ENCODE assay signal across 17 cellular contexts in the genomic region with DNA sequence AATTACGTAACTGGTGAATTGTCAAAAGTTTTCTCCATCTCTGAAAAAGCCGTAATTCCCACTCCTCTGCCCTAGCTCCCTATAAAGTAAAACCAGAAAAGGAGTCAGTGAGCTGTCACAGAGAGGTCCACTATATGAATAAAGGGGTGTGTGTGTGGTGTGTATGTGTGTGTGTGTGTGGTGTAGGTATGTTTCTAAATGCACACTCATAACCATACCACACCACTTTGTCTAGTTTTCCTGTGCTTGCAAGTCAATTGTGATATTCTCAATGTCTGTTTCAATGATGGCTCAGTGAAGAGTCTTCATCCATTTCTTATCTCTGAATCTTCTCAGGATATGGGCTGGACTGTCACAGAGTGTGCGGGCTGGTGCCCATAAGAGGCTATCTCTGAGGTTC. TPM values are rescaled to one million over a fixed set of nuclear protein-coding genes. Genes with fewer than 3 reads are reported as not detected.
DNase-seq lines count a peak whose midpoint lies in the region; ATAC-seq and TF ChIP-seq lines count a peak whose summit lies in the region.
"Had no signal": no experiment of that assay in that cellular context is flagged by ENCODE, and none has a peak within 500 bp of the region (broad histone marks: within the 10 kb centered on the region; RNA-seq: fewer than 3 reads in every experiment).

No MANE protein-coding gene starts in this region.

- H3K9me2 ChIP-seq in GM23338 (ENCODE audit: insufficient read depth): no peaks in the 10 kb centered on the region; the same call in 1 of the 2 replicates

- H3K27ac ChIP-seq in GM23338 (ENCODE audit: low read depth) (no peak overlapping the region), mesendoderm (ENCODE audit: low read depth, low read length) (no peak overlapping the region)

- CTCF ChIA-PET in Calu3 (lab: Charles Lee): no interaction called here

- H3K18ac ChIP-seq in mesendoderm (ENCODE audit: low read length): no peak overlapping the region

- H2BK5ac ChIP-seq in mesendoderm (ENCODE audit: low read length): no peak overlapping the region

- peaks cover 8% of the 10 kb centered on the region for H3K36me3 Mint-ChIP-seq in Calu3 (ENCODE audit: insufficient read depth, unreplicated experiment)
- no peaks in the 10 kb centered on the region for H3K36me3 Mint-ChIP-seq in GM23338 (ENCODE audit: low read depth)
- no peaks in the 10 kb centered on the region for H3K36me3 Mint-ChIP-seq in activated T-helper 17 cell treated with anti-CD3 and anti-CD28 coated beads, Interleukin-2, amount 50 U/mL, for 72 hours (ENCODE audit: low read depth)
- no peaks in the 10 kb centered on the region for H3K36me3 Mint-ChIP-seq in memory B cell

- H3K27me3 Mint-ChIP-seq in Calu3 (ENCODE audit: unreplicated experiment): no peaks in the 10 kb centered on the region
- H3K27me3 Mint-ChIP-seq in GM23338 (ENCODE audit: insufficient read depth, low read depth, poor library complexity): no peaks in the 10 kb centered on the region
- peaks cover 6% of the 10 kb centered on the region for H3K27me3 Mint-ChIP-seq in activated T-helper 17 cell treated with anti-CD3 and anti-CD28 coated beads, Interleukin-2, amount 50 U/mL, for 72 hours
- no peaks in the 10 kb centered on the region for H3K27me3 Mint-ChIP-seq in memory B cell

- H3K9me3 Mint-ChIP-seq in Calu3 (ENCODE audit: low read depth, unreplicated experiment): peaks cover 3% of the 10 kb centered on the region
- no peaks in the 10 kb centered on the region for H3K9me3 Mint-ChIP-seq in GM23338
- H3K9me3 Mint-ChIP-seq in activated T-helper 17 cell treated with anti-CD3 and anti-CD28 coated beads, Interleukin-2, amount 50 U/mL, for 72 hours: no peaks in the 10 kb centered on the region
- H3K9me3 Mint-ChIP-seq in memory B cell: peaks cover 1% of the 10 kb centered on the region
- H3K9me3 Mint-ChIP-seq: CD4-positive, alpha-beta T cell had no signal

- no peak overlapping the region for H2BK15ac ChIP-seq in mesendoderm (replicated peaks; ENCODE audit: low read depth)

- TF ChIP-seq CTCF in Calu3 (IDR thresholded peaks at IDR 0.05; ENCODE audit: unreplicated experiment) (no peak), GM23338 (conservative IDR thresholded peaks at IDR 0.05; ENCODE audit: low read depth in 2 of 2) (no peak)

- no peak overlapping the region for H3K4ac ChIP-seq in mesendoderm (ENCODE audit: low read depth, low read length)

- H3K4me3 ChIP-seq in GM23338 (no peak overlapping the region), mesendoderm (ENCODE audit: low read length) (no peak overlapping the region)

- no peak overlapping the region for H2AK5ac ChIP-seq in mesendoderm (ENCODE audit: low read length)

- WGBS in mesendoderm (ENCODE audit: extremely low coverage, insufficient coverage, low lambda C conversion rate): no CpG with 5 or more reads among the region's 3 CpGs

- H3K27me3 ChIP-seq in GM23338 (ENCODE audit: insufficient read depth) (no peaks in the 10 kb centered on the region), mesendoderm (ENCODE audit: insufficient read depth, low read length, poor library complexity) (no peaks in the 10 kb centered on the region)

- BruUV-seq in Calu3 (replicated peaks; lab: Mats Ljungman, UMichigan): no TSS peak

- H3K9ac ChIP-seq in mesendoderm (ENCODE audit: low read length): no peak overlapping the region

- no peak overlapping the region for H4K5ac ChIP-seq in mesendoderm (ENCODE audit: low read length)

- peaks cover 33% of the 10 kb centered on the region for H3K4me1 Mint-ChIP-seq in Calu3 (ENCODE audit: low read depth, unreplicated experiment)
- peaks cover 15% of the 10 kb centered on the region for H3K4me1 Mint-ChIP-seq in GM23338
- H3K4me1 Mint-ChIP-seq in activated T-helper 17 cell treated with anti-CD3 and anti-CD28 coated beads, Interleukin-2, amount 50 U/mL, for 72 hours: no peaks in the 10 kb centered on the region
- peaks cover 8% of the 10 kb centered on the region for H3K4me1 Mint-ChIP-seq in memory B cell

- H3K4me3 Mint-ChIP-seq in Calu3 (ENCODE audit: low read depth, unreplicated experiment): no peak overlapping the region
- H3K4me3 Mint-ChIP-seq in GM23338: no peak overlapping the region
- no peak overlapping the region for H3K4me3 Mint-ChIP-seq in activated T-helper 17 cell treated with anti-CD3 and anti-CD28 coated beads, Interleukin-2, amount 50 U/mL, for 72 hours
- no peak overlapping the region for H3K4me3 Mint-ChIP-seq in memory B cell
- H3K4me3 Mint-ChIP-seq: CD4-positive, alpha-beta T cell had no signal

- no peaks in the 10 kb centered on the region for H3K36me3 ChIP-seq in GM23338 (ENCODE audit: insufficient read depth)
- no peaks in the 10 kb centered on the region for H3K36me3 ChIP-seq in mesendoderm (ENCODE audit: control insufficient read depth, insufficient read depth, low read length)

- 0 out of 2 replicates have a peak overlapping the region, but pooled peaks have one; percentile 0 for H3K4me2 ChIP-seq in GM23338
- H3K4me2 ChIP-seq in mesendoderm (ENCODE audit: low read length): no peak overlapping the region

- no peak overlapping the region for H3K56ac ChIP-seq in mesendoderm (ENCODE audit: low read length)

- intact Hi-C loops in Calu3 (cut with micrococcal nuclease; ENCODE audit: unreplicated experiment): loop anchor here (5.0 kb wide), 1 partner anchor 218 kb away; no protein-coding TSS in a partner anchor

- DNase-seq in Calu3: no peak
- no peak for DNase-seq in GM23338 (ENCODE audit: low spot score)
- DNase-seq in memory B cell (ENCODE audit: low spot score in 2 of 2): no peak
- DNase-seq in mesendoderm: no peak
- DNase-seq in GOT3 (lab: John Stamatoyannopoulos, UW): no peak
- DNase-seq in NCI-H146 (lab: John Stamatoyannopoulos, UW): no peak
- DNase-seq: 8988T; C1 segment of cervical spinal cord; CD4-positive, alpha-beta T cell; DND-41; GDM1; H7; IMR-90; Kasumi-1; KBM-7 had no signal

- ATAC-seq in GM23338 (no peak), memory B cell (ENCODE audit: low read depth) (no peak), GM21825 (IDR thresholded peaks at IDR 0.05; ENCODE audit: unreplicated experiment) (no peak)
- peak; percentile 34 for ATAC-seq in activated T-helper 17 cell treated with anti-CD3 and anti-CD28 coated beads, Interleukin-2, amount 50 U/mL, for 72 hours (replicated peaks)

- peak overlapping the region; percentile 66 for H3K27ac Mint-ChIP-seq in Calu3 (ENCODE audit: unreplicated experiment)
- H3K27ac Mint-ChIP-seq in GM23338: peak overlapping the region; percentile 36
- no peak overlapping the region for H3K27ac Mint-ChIP-seq in activated T-helper 17 cell treated with anti-CD3 and anti-CD28 coated beads, Interleukin-2, amount 50 U/mL, for 72 hours
- peak overlapping the region; percentile 24 for H3K27ac Mint-ChIP-seq in memory B cell
- H3K27ac Mint-ChIP-seq: CD4-positive, alpha-beta T cell had no signal

- no peaks in the 10 kb centered on the region for H3K79me1 ChIP-seq in mesendoderm (ENCODE audit: low read length)

- no peak overlapping the region for H2AFZ ChIP-seq in GM23338

- no peaks in the 10 kb centered on the region for H4K20me1 ChIP-seq in GM23338 (replicated peaks; ENCODE audit: insufficient read depth)

- H3K4me1 ChIP-seq in GM23338 (ENCODE audit: insufficient read depth): peaks cover 4% of the 10 kb centered on the region; the same call in 1 of the 2 replicates
- no peaks in the 10 kb centered on the region for H3K4me1 ChIP-seq in mesendoderm (ENCODE audit: control insufficient read depth, low read depth, low read length)

- no peaks in the 10 kb centered on the region for H3F3A ChIP-seq in GM23338 (replicated peaks; ENCODE audit: low read depth)

- H3K23ac ChIP-seq in mesendoderm (ENCODE audit: low read length): no peak overlapping the region

- no peak overlapping the region for H4K8ac ChIP-seq in mesendoderm (ENCODE audit: low read depth, low read length)

- H2BK120ac ChIP-seq in mesendoderm (ENCODE audit: low read depth, low read length): no peak overlapping the region

- H3K79me2 ChIP-seq in GM23338 (replicated peaks; ENCODE audit: insufficient read depth): no peaks in the 10 kb centered on the region
- no peaks in the 10 kb centered on the region for H3K79me2 ChIP-seq in mesendoderm (ENCODE audit: control insufficient read depth, insufficient read depth, low read length)

TF ChIP-seq in GM23338, 12 proteins besides CTCF, POLR2A, EP300 and RAD21 (continues in another document):
- TF ChIP-seq EZH2 (IDR thresholded peaks at IDR 0.05; ENCODE audit: low read depth, unreplicated experiment) (no peak), REST (IDR thresholded peaks at IDR 0.05; ENCODE audit: unreplicated experiment) (no peak)

RNA-seq across cellular contexts. Expression of gene CCDC68, which starts 54.8 kb away (rescaled TPM):
- total RNA-seq in Calu3 (2022): 16.0 and 25.5 TPM in 2 replicates
- 1.2 and 1.6 TPM in 2 replicates for total RNA-seq in GM23338 (2014; rRNA removed; shearing (Covaris generic))
- 2.0 and 3.7 TPM in 2 replicates for polyA plus RNA-seq in GM23338 (2016; fragmentation: Nextera tagmentation; extraction: Ambion mirVana)
- total RNA-seq in activated T-helper 17 cell treated with anti-CD3 and anti-CD28 coated beads, Interleukin-2, amount 50 U/mL, for 72 hours: under 1 TPM; 0.16 to 0.17 TPM
- 0.59 TPM for polyA plus RNA-seq in mesendoderm (2013, experiment 1 of 2)
- 0.55 TPM for polyA plus RNA-seq in mesendoderm (2013, experiment 2 of 2)
- total RNA-seq: CD4-positive, alpha-beta T cell had no signal
